Comparison of ENCODE assay signal across 8 cellular contexts in the genomic region with DNA sequence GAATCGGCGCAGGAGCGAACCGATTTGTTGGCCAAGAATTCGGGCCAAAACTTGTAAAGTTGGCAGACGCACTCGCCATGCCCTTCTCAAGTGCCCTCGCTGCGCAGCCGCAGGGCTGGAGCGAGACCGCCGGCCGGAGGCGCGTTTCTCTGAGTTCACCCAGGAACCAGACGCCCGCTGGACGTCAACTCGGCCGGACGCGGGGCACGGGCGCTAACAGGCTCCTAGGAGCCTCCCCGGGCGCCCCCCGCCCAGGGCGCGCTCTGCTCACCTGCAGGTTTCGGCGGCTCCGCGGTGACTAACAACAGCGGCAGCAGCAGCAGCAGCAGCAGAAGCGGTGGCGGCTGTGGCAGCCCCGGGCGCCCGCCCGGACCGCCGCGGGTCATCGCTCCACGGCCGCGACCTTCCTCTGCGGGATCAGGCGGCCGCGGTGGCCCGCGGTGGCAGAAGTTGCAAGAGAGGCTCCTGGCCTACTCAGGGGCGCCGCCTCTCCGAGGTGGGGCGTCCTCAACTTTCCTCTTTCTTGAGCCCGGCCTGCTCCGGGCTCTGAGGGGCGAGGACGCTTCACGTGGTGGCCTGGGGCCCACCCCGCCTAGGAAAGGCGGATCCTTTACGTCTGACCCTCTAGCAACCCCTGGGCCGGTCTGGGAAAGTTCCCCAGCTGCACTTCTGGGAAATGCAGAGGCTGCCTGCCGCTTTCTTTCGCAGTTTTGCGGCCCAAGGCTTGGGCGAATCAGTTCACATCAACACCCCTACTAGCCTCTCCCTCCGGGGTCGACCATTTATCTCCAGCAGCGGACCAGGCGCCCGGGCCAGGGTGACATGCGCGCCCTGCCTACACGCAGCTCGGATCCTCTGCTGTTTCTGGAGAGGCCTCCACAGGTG. TPM values are rescaled to one million over a fixed set of nuclear protein-coding genes. Genes with fewer than 3 reads are reported as not detected.
DNase-seq lines count a peak whose midpoint lies in the region; ATAC-seq and TF ChIP-seq lines count a peak whose summit lies in the region.

A gene with protein sequence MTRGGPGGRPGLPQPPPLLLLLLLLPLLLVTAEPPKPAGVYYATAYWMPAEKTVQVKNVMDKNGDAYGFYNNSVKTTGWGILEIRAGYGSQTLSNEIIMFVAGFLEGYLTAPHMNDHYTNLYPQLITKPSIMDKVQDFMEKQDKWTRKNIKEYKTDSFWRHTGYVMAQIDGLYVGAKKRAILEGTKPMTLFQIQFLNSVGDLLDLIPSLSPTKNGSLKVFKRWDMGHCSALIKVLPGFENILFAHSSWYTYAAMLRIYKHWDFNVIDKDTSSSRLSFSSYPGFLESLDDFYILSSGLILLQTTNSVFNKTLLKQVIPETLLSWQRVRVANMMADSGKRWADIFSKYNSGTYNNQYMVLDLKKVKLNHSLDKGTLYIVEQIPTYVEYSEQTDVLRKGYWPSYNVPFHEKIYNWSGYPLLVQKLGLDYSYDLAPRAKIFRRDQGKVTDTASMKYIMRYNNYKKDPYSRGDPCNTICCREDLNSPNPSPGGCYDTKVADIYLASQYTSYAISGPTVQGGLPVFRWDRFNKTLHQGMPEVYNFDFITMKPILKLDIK (minus strand): TSS at position 573 of the 885 bp plus-strand sequence. CDS start 187 bp downstream, at position 386.

- H3K27me3 Mint-ChIP-seq in IgD-negative memory B cell: peaks cover 5% of the 10 kb centered on the region
- H3K27me3 Mint-ChIP-seq in brain: peaks cover 22% of the 10 kb centered on the region
- peaks cover 6 to 15% (median 14%) of the 10 kb centered on the region in 3 donors for H3K27me3 Mint-ChIP-seq in immature natural killer cell (ENCODE audit: low read depth in 3 of 3)

- POLR2A ChIA-PET in AG04449 (lab: Yijun Ruan, JAX): no interaction called here

- H3K36me3 Mint-ChIP-seq in IgD-negative memory B cell (no peaks in the 10 kb centered on the region), brain (no peaks in the 10 kb centered on the region), immature natural killer cell (no peaks in the 10 kb centered on the region)

- H3K27ac Mint-ChIP-seq in IgD-negative memory B cell (peak within 1 kb of the TSS in 1 of 3 donors; percentile 14), brain (peak within 1 kb of the TSS in 1 of 5 experiments; percentile 29), immature natural killer cell (no peak within 1 kb of the TSS)

- H3K4me3 ChIP-seq in AG04449 (ENCODE audit: low read depth, low read length) (peak within 1 kb of the TSS; percentile 44), sigmoid colon (peak within 1 kb of the TSS; percentile 50 to 68 (median 62))

- peak within 1 kb of the TSS; percentile 65 to 79 (median 74) for H3K27ac ChIP-seq in sigmoid colon

- no peaks in the 10 kb centered on the region for H3K27me3 ChIP-seq in sigmoid colon

- peaks cover 0 to 14% (median 10%) of the 10 kb centered on the region in 4 donors for H3K4me1 ChIP-seq in sigmoid colon

- H3K9me3 ChIP-seq in sigmoid colon: no peaks in the 10 kb centered on the region

- no peak for TF ChIP-seq EP300 in sigmoid colon (IDR thresholded peaks at IDR 0.05)

- ATAC-seq in GM18502 (IDR thresholded peaks at IDR 0.05; ENCODE audit: poor library complexity, unreplicated experiment) (peak; percentile 73), GM21381 (IDR thresholded peaks at IDR 0.05; ENCODE audit: unreplicated experiment) (no peak)

- no peaks in the 10 kb centered on the region for H3K36me3 ChIP-seq in sigmoid colon

- TF ChIP-seq POLR2A in sigmoid colon (IDR thresholded peaks at IDR 0.05): no peak

- intact Hi-C loops in sigmoid colon (cut with DNase I): loop anchor here (5.0 kb wide), 1 partner anchor 200 kb away; a partner anchor contains a TSS

- H3K9me3 Mint-ChIP-seq in IgD-negative memory B cell (no peaks in the 10 kb centered on the region), brain (peaks cover 0 to 7% (median 3%) of the 10 kb centered on the region in 5 experiments), immature natural killer cell (peaks cover 0 to 3% (median 0%) of the 10 kb centered on the region in 6 donors)

- H3K4me3 Mint-ChIP-seq in IgD-negative memory B cell (peak within 1 kb of the TSS; percentile 46 to 80 (median 69)), brain (peak within 1 kb of the TSS; percentile 19 to 74 (median 25)), immature natural killer cell (peak within 1 kb of the TSS in 3 of 5 donors; percentile 3 to 48 (median 12))

- DNase-seq in AG04449 (ENCODE audit: low read depth, low spot score) (no peak), immature natural killer cell (no peak), sigmoid colon (peak; percentile 85)
- DNase-seq in stimulated activated naive CD4-positive, alpha-beta T cell (lab: John Stamatoyannopoulos, UW): no peak

- CTCF ChIA-PET in AG04449 (lab: Yijun Ruan, JAX): no interaction called here

- 2 to 7% methylated on average over 80 of the region's 80 CpGs for WGBS in sigmoid colon, 2 donors

- H3K4me1 Mint-ChIP-seq in IgD-negative memory B cell (peaks cover 0 to 5% (median 4%) of the 10 kb centered on the region in 3 donors), brain (no peaks in the 10 kb centered on the region), immature natural killer cell (peaks cover 0 to 2% of the 10 kb centered on the region in 2 donors)

- TF ChIP-seq CTCF in AG04449 (IDR thresholded peaks at IDR 0.05; ENCODE audit: insufficient read depth, low read length, missing control alignments) (no peak), brain (conservative IDR thresholded peaks at IDR 0.05) (no peak), sigmoid colon (IDR thresholded peaks at IDR 0.05) (no peak)

RNA-seq across cellular contexts. Expression of the gene that starts here (rescaled TPM):
- 1.4 TPM for polyA plus RNA-seq in IgD-negative memory B cell
- polyA plus RNA-seq in brain (ENCODE audit: insufficient read depth, low read depth, low replicate concordance): 0.98 TPM
- polyA plus RNA-seq in immature natural killer cell: 1 to 10 TPM; 1.8 to 8.4 (median 7.0) TPM
- 10 to 100 TPM in 2 of 4 donors, 1 to 10 TPM in 2; 8.7 to 16.2 (median 11.8) TPM for total RNA-seq in sigmoid colon
- 10 to 100 TPM; 15.6 to 24.4 (median 18.3) TPM for polyA plus RNA-seq in sigmoid colon

Comparison
In these comparisons a context has a peak if more than half of its experiments do, and no peak if none do; other contexts are left out.
1. H3K4me3 Mint-ChIP-seq: peak in every context shown above with its lines; median percentile 69 in IgD-negative memory B cell; 25 in brain; 12 in immature natural killer cell.